ENCODE assay signal across 12 cellular contexts in genomic region chr17:83064021-83064731, GRCh38. TPM values are rescaled to one million over a fixed set of nuclear protein-coding genes. Genes with fewer than 3 reads are reported as not detected.
A peak's percentile ranks its signal among the peaks of the same experiment; 100 is the strongest.
DNase-seq lines count a peak whose midpoint lies in the region; ATAC-seq and TF ChIP-seq lines count a peak whose summit lies in the region.
"Had no signal": no experiment of that assay in that cellular context is flagged by ENCODE, and none has a peak within 500 bp of the region (broad histone marks: within the 10 kb centered on the region; RNA-seq: fewer than 3 reads in every experiment).

No MANE protein-coding gene starts in this region.

- in situ Hi-C loops in transverse colon (cut with MboI; ENCODE audit: low pct_ligation_motif_present in 1 of 4, low pct_unique_long_range_greater_than_20kb in 1 of 4, low sequenced_read_pairs in 3 of 4) = no loop called here

- DNase-seq in activated T-cell treated with anti-CD3 and anti-CD28 coated beads, Interleukin-2, amount 50 U/mL, for 4 hours = peak; percentile 3
- no peak for DNase-seq in activated T-cell treated with anti-CD3 and anti-CD28 coated beads, Interleukin-2, amount 50 U/mL, for 48 hours
- DNase-seq in activated CD8-positive, alpha-beta memory T cell treated with anti-CD3 and anti-CD28 coated beads, Interleukin-2, amount 50 U/mL, for 4 hours = peak; percentile 11
- DNase-seq in mesenteric fat pad (ENCODE audit: low spot score) = peak; percentile 71
- DNase-seq in transverse colon = peak; percentile 6
- DNase-seq in GF-D8 (lab: John Stamatoyannopoulos, UW) = no peak
- DNase-seq in DMS153 treated with DMSO at 0.1 percent for 48 hours (lab: John Stamatoyannopoulos, UW; ENCODE audit: unreplicated experiment) = no peak
- DNase-seq: amniotic stem cell, HFFc6, Karpas-422, NCI-H146 had no signal

- no peak overlapping the region for H3K4me3 ChIP-seq in transverse colon

- H3K4me1 ChIP-seq in transverse colon = peaks cover 0 to 5% (median 0%) of the 10 kb centered on the region in 4 donors

- no peak for TF ChIP-seq EP300 in transverse colon (IDR thresholded peaks at IDR 0.05; ENCODE audit: low read depth)

- no peaks in the 10 kb centered on the region for H3K9me3 ChIP-seq in transverse colon

- H3K36me3 ChIP-seq in transverse colon = no peaks in the 10 kb centered on the region

- ATAC-seq in activated T-cell treated with anti-CD3 and anti-CD28 coated beads, Interleukin-2, amount 50 U/mL, for 4 hours = no peak
- ATAC-seq in HG03565 (IDR thresholded peaks at IDR 0.05; ENCODE audit: unreplicated experiment) = no peak

- no peak for TF ChIP-seq CTCF in transverse colon (IDR thresholded peaks at IDR 0.05)

- WGBS in transverse colon (ENCODE audit: low coverage in 1 of 2), 2 donors = 88% methylated on average over 18 of the region's 18 CpGs; no CpG with 5 or more reads in 1 of the 2 donors

- no peak overlapping the region for H3K4me3 Mint-ChIP-seq in activated T-cell treated with anti-CD3 and anti-CD28 coated beads, Interleukin-2, amount 50 U/mL, for 4 hours
- H3K4me3 Mint-ChIP-seq: HFFc6 had no signal

- H3K9me3 Mint-ChIP-seq in activated T-cell treated with anti-CD3 and anti-CD28 coated beads, Interleukin-2, amount 50 U/mL, for 4 hours = no peaks in the 10 kb centered on the region
- H3K9me3 Mint-ChIP-seq: HFFc6 had no signal

- no peaks in the 10 kb centered on the region for H3K27me3 Mint-ChIP-seq in activated T-cell treated with anti-CD3 and anti-CD28 coated beads, Interleukin-2, amount 50 U/mL, for 4 hours (ENCODE audit: low read depth)

- no peak overlapping the region for H3K27ac ChIP-seq in transverse colon

- peaks cover 7% of the 10 kb centered on the region for H3K4me1 Mint-ChIP-seq in activated T-cell treated with anti-CD3 and anti-CD28 coated beads, Interleukin-2, amount 50 U/mL, for 4 hours (ENCODE audit: low read depth)

- no peaks in the 10 kb centered on the region for H3K36me3 Mint-ChIP-seq in activated T-cell treated with anti-CD3 and anti-CD28 coated beads, Interleukin-2, amount 50 U/mL, for 4 hours (ENCODE audit: insufficient read depth)

- intact Hi-C loops in transverse colon (cut with DNase I; ENCODE audit: low total_unique reads) = no loop called here

- TF ChIP-seq POLR2A in transverse colon (IDR thresholded peaks at IDR 0.05) = no peak

- no peaks in the 10 kb centered on the region for H3K27me3 ChIP-seq in transverse colon

RNA-seq across cellular contexts. Expression of gene METRNL, which starts 15.2 kb away (rescaled TPM):
- total RNA-seq in activated T-cell treated with anti-CD3 and anti-CD28 coated beads, Interleukin-2, amount 50 U/mL, for 4 hours = 10 to 100 TPM; 12.1 to 26.2 (median 23.1) TPM
- 151 TPM for total RNA-seq in mesenteric fat pad
- total RNA-seq in transverse colon = 100 to 1,000 TPM in 2 of 4 donors, 10 to 100 TPM in 2; 46.8 to 325 (median 112) TPM

Comparison
In these comparisons a context has a peak if more than half of its experiments do, and no peak if none do; other contexts are left out.
1. DNase-seq: peak in activated T-cell treated with anti-CD3 and anti-CD28 coated beads, Interleukin-2, amount 50 U/mL, for 4 hours (single experiment), activated CD8-positive, alpha-beta memory T cell treated with anti-CD3 and anti-CD28 coated beads, Interleukin-2, amount 50 U/mL, for 4 hours (single experiment), mesenteric fat pad (single experiment) and transverse colon (single experiment); none in activated T-cell treated with anti-CD3 and anti-CD28 coated beads, Interleukin-2, amount 50 U/mL, for 48 hours (0 of 2), GF-D8 (single experiment) and DMS153 treated with DMSO at 0.1 percent for 48 hours (single experiment).